ENCODE assay signal across 10 cellular contexts in the genomic region with DNA sequence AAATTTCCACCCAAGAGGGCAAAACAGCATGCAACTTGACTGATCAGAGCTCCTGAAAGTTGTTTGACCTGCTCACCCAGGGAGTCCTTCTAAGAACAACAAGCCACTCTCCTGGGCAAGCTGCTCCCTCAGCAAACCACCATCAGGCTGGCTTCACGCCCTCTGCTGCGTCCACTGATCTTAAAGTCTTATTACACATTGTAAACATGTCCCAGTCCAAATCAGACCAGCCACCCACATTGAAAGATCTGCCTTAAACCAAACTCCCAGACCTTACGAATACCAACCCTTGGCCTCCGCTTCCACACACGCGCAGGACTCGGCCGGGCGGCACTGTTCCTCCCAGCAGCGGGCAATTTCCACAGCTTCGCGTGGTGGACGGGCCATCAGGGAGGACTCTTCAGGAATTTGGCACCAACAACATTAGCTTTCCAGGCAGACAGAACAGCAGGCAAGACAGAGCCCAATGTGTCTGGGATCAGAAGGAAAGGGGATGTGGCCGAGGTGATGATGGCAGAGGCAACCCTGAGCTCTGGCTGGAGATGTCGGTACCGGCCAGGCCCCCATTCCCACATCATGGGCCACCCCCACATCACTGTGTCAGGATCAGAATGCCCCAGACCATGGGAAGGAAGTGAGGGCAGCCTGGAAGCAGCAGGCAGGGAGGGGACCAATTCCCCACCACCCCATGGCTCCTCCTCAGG. TPM values are rescaled to one million over a fixed set of nuclear protein-coding genes. Genes with fewer than 3 reads are reported as not detected.
DNase-seq lines count a peak whose midpoint lies in the region; ATAC-seq, FAIRE-seq and TF ChIP-seq lines count a peak whose summit lies in the region.
"Had no signal": no experiment of that assay in that cellular context is flagged by ENCODE, and none has a peak within 500 bp of the region (broad histone marks: within the 10 kb centered on the region; RNA-seq: fewer than 3 reads in every experiment).

No MANE protein-coding gene starts in this region.

- peak overlapping the region; percentile 87 for H3K27ac Mint-ChIP-seq in GM23338
- no peak overlapping the region for H3K27ac Mint-ChIP-seq in astrocyte (ENCODE audit: unreplicated experiment)
- H3K27ac Mint-ChIP-seq in natural killer cell, result peak overlapping the region; percentile 64 to 93
- H3K27ac Mint-ChIP-seq in chondrocyte (ENCODE audit: unreplicated experiment), result no peak overlapping the region

- H3K79me2 ChIP-seq in GM23338 (replicated peaks; ENCODE audit: insufficient read depth) (peaks cover 61% of the 10 kb centered on the region), astrocyte (ENCODE audit: insufficient read depth, low read length) (no peaks in the 10 kb centered on the region)

- H3K9ac ChIP-seq in astrocyte (ENCODE audit: low read length), result no peak overlapping the region

- H3K27ac ChIP-seq in GM23338 (ENCODE audit: low read depth) (no peak overlapping the region), astrocyte (ENCODE audit: low read depth, low read length) (no peak overlapping the region)
- H3K27ac ChIP-seq: PC-9 had no signal

- H3K4me1 ChIP-seq in GM23338 (ENCODE audit: insufficient read depth) (peaks cover 26% of the 10 kb centered on the region), astrocyte (ENCODE audit: insufficient read depth, low read length) (peaks cover 9% of the 10 kb centered on the region)

- intact Hi-C loops in natural killer cell (cut with micrococcal nuclease), result loop anchor here (5.0 kb wide), 1 partner anchor 34 kb away; no protein-coding TSS in a partner anchor

- H3K4me3 ChIP-seq in GM23338, result no peak overlapping the region
- no peak overlapping the region for H3K4me3 ChIP-seq in astrocyte (ENCODE audit: insufficient read depth, low read depth, low read length)
- H3K4me3 ChIP-seq: PC-9 had no signal

- H3K4me1 Mint-ChIP-seq in GM23338 (peaks cover 62% of the 10 kb centered on the region), astrocyte (ENCODE audit: low read depth, unreplicated experiment) (peaks cover 30% of the 10 kb centered on the region), natural killer cell (peaks cover 77 to 87% of the 10 kb centered on the region in 2 donors), chondrocyte (ENCODE audit: low read depth) (peaks cover 8% of the 10 kb centered on the region)

- H3K27me3 ChIP-seq in GM23338 (ENCODE audit: insufficient read depth) (no peaks in the 10 kb centered on the region), astrocyte (ENCODE audit: insufficient read depth, low read length) (peaks cover 2% of the 10 kb centered on the region)

- FAIRE-seq in astrocyte (lab: Jason Lieb, UNC), result no peak

- H3K27me3 Mint-ChIP-seq in GM23338 (ENCODE audit: insufficient read depth, low read depth, poor library complexity) (peaks cover 7% of the 10 kb centered on the region), astrocyte (ENCODE audit: low read depth, unreplicated experiment) (peaks cover 9% of the 10 kb centered on the region), natural killer cell (ENCODE audit: low read depth in 2 of 2) (no peaks in the 10 kb centered on the region), chondrocyte (ENCODE audit: low read depth) (no peaks in the 10 kb centered on the region)

- H3K9me3 ChIP-seq in astrocyte (ENCODE audit: insufficient read depth, low read depth, low read length), result no peaks in the 10 kb centered on the region

- H2AFZ ChIP-seq in GM23338, result no peak overlapping the region
- H2AFZ ChIP-seq in astrocyte (ENCODE audit: low read depth, low read length), result no peak overlapping the region
- H2AFZ ChIP-seq: PC-9 had no signal

- no peaks in the 10 kb centered on the region for H3K9me2 ChIP-seq in GM23338 (ENCODE audit: insufficient read depth)

- H3K4me2 ChIP-seq in GM23338 (no peak overlapping the region), astrocyte (ENCODE audit: low read length) (no peak overlapping the region)
- H3K4me2 ChIP-seq: PC-9 had no signal

- peaks cover 7% of the 10 kb centered on the region; the same call in 2 of the 3 replicates for H3K36me3 Mint-ChIP-seq in GM23338 (ENCODE audit: low read depth)
- H3K36me3 Mint-ChIP-seq in astrocyte (ENCODE audit: low read depth, unreplicated experiment), result no peaks in the 10 kb centered on the region
- no peaks in the 10 kb centered on the region for H3K36me3 Mint-ChIP-seq in natural killer cell
- no peaks in the 10 kb centered on the region for H3K36me3 Mint-ChIP-seq in chondrocyte (ENCODE audit: low read depth)

- H3K36me3 ChIP-seq in GM23338 (ENCODE audit: insufficient read depth) (no peaks in the 10 kb centered on the region), astrocyte (ENCODE audit: insufficient read depth, low read length) (no peaks in the 10 kb centered on the region)

- ATAC-seq in GM23338 (no peak), natural killer cell (no peak)

- peaks cover 8% of the 10 kb centered on the region for H3F3A ChIP-seq in GM23338 (replicated peaks; ENCODE audit: low read depth)

- peaks cover 3% of the 10 kb centered on the region; the same call in 1 of the 2 replicates for H4K20me1 ChIP-seq in GM23338 (replicated peaks; ENCODE audit: insufficient read depth)
- no peaks in the 10 kb centered on the region for H4K20me1 ChIP-seq in astrocyte (ENCODE audit: insufficient read depth, low read length)

- peak; percentile 22 for DNase-seq in AG08395 (ENCODE audit: low spot score)
- no peak for DNase-seq in GM23338 (ENCODE audit: low spot score)
- no peak for DNase-seq in astrocyte (ENCODE audit: low read depth)
- DNase-seq in natural killer cell, result no peak
- no peak for DNase-seq in inferior parietal cortex (ENCODE audit: extremely low spot score)
- no peak for DNase-seq in kidney tubule cell (ENCODE audit: low spot score)
- DNase-seq in pons (ENCODE audit: low spot score), result no peak
- DNase-seq in chondrocyte (ENCODE audit: low spot score), result no peak
- DNase-seq: occipital lobe had no signal

- TF ChIP-seq CTCF in GM23338 (conservative IDR thresholded peaks at IDR 0.05; ENCODE audit: low read depth in 2 of 2) (no peak), astrocyte (IDR thresholded peaks at IDR 0.05; ENCODE audit: insufficient read depth, low read depth, low read length) (no peak), natural killer cell (IDR thresholded peaks at IDR 0.05) (no peak), chondrocyte (IDR thresholded peaks at IDR 0.05) (no peak)

- H3K4me3 Mint-ChIP-seq in GM23338 (no peak overlapping the region; the same call in 2 of the 3 replicates), astrocyte (ENCODE audit: unreplicated experiment) (peak overlapping the region; percentile 64), natural killer cell (no peak overlapping the region), chondrocyte (ENCODE audit: unreplicated experiment) (no peak overlapping the region)

- no peaks in the 10 kb centered on the region for H3K9me3 Mint-ChIP-seq in GM23338
- no peaks in the 10 kb centered on the region for H3K9me3 Mint-ChIP-seq in astrocyte (ENCODE audit: unreplicated experiment)
- no peaks in the 10 kb centered on the region for H3K9me3 Mint-ChIP-seq in natural killer cell
- H3K9me3 Mint-ChIP-seq in chondrocyte (ENCODE audit: low read depth), result no peaks in the 10 kb centered on the region

TF ChIP-seq in GM23338, 12 proteins besides CTCF, POLR2A, EP300 and RAD21 (continues in another document):
- no peak for TF ChIP-seq ZNF114 (CRISPR knock-in tag; IDR thresholded peaks at IDR 0.05)
- no peak for TF ChIP-seq EZH2 (IDR thresholded peaks at IDR 0.05; ENCODE audit: low read depth, unreplicated experiment)
- no peak for TF ChIP-seq ZNF331 (CRISPR knock-in tag; IDR thresholded peaks at IDR 0.05; ENCODE audit: low read depth)
- TF ChIP-seq EZH2phosphoT487 (IDR thresholded peaks at IDR 0.05; ENCODE audit: unreplicated experiment), result no peak
- no peak for TF ChIP-seq NANOG (IDR thresholded peaks at IDR 0.05; ENCODE audit: borderline replicate concordance)
- no peak for TF ChIP-seq POLR2AphosphoS5 (IDR thresholded peaks at IDR 0.05; ENCODE audit: low read depth)
- TF ChIP-seq, protein P1, sequence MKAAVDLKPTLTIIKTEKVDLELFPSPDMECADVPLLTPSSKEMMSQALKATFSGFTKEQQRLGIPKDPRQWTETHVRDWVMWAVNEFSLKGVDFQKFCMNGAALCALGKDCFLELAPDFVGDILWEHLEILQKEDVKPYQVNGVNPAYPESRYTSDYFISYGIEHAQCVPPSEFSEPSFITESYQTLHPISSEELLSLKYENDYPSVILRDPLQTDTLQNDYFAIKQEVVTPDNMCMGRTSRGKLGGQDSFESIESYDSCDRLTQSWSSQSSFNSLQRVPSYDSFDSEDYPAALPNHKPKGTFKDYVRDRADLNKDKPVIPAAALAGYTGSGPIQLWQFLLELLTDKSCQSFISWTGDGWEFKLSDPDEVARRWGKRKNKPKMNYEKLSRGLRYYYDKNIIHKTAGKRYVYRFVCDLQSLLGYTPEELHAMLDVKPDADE (IDR thresholded peaks at IDR 0.05), result no peak
- TF ChIP-seq, protein P2, sequence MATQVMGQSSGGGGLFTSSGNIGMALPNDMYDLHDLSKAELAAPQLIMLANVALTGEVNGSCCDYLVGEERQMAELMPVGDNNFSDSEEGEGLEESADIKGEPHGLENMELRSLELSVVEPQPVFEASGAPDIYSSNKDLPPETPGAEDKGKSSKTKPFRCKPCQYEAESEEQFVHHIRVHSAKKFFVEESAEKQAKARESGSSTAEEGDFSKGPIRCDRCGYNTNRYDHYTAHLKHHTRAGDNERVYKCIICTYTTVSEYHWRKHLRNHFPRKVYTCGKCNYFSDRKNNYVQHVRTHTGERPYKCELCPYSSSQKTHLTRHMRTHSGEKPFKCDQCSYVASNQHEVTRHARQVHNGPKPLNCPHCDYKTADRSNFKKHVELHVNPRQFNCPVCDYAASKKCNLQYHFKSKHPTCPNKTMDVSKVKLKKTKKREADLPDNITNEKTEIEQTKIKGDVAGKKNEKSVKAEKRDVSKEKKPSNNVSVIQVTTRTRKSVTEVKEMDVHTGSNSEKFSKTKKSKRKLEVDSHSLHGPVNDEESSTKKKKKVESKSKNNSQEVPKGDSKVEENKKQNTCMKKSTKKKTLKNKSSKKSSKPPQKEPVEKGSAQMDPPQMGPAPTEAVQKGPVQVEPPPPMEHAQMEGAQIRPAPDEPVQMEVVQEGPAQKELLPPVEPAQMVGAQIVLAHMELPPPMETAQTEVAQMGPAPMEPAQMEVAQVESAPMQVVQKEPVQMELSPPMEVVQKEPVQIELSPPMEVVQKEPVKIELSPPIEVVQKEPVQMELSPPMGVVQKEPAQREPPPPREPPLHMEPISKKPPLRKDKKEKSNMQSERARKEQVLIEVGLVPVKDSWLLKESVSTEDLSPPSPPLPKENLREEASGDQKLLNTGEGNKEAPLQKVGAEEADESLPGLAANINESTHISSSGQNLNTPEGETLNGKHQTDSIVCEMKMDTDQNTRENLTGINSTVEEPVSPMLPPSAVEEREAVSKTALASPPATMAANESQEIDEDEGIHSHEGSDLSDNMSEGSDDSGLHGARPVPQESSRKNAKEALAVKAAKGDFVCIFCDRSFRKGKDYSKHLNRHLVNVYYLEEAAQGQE (IDR thresholded peaks at IDR 0.05; ENCODE audit: unreplicated experiment), result no peak
- TF ChIP-seq CREB1 (CRISPR knock-in tag; IDR thresholded peaks at IDR 0.05; ENCODE audit: low read depth), result no peak

RNA-seq across cellular contexts. Expression of a gene that starts 56.8 kb away (rescaled TPM):
- total RNA-seq in GM23338 (2014; rRNA removed; shearing (Covaris generic)), result 48.0 and 63.0 TPM in 2 replicates
- polyA plus RNA-seq in GM23338 (2016; fragmentation: Nextera tagmentation; extraction: Ambion mirVana), result 17.1 and 19.3 TPM in 2 replicates
- total RNA-seq in astrocyte, result 4.8 and 6.2 TPM in 2 replicates
- 100 to 1,000 TPM; 354 to 448 (median 420) TPM for total RNA-seq in natural killer cell
- total RNA-seq in chondrocyte, result 3.3 to 3.8 TPM (median 3.8 TPM) in 3 replicates

Comparison
In these comparisons a context has a peak if more than half of its experiments do, and no peak if none do; other contexts are left out.
1. H3K27ac Mint-ChIP-seq: peak in GM23338 (single experiment) and natural killer cell (2 of 2); none in astrocyte (single experiment) and chondrocyte (single experiment).